In genomic region chr13:109309625-109310363, GRCh38 we compare ENCODE assay signal across 16 cellular contexts.
DNase-seq lines count a peak whose midpoint lies in the region; ATAC-seq lines count a peak whose summit lies in the region.
"Had no signal": no experiment of that assay in that cellular context is flagged by ENCODE, and none has a peak within 500 bp of the region (broad histone marks: within the 10 kb centered on the region; RNA-seq: fewer than 3 reads in every experiment).

No MANE protein-coding gene starts in this region.

- ATAC-seq in HG02763 (IDR thresholded peaks at IDR 0.05; ENCODE audit: unreplicated experiment), result no peak
- ATAC-seq: activated T-cell treated with anti-CD3 and anti-CD28 coated beads, Interleukin-2, amount 50 U/mL, for 4 hours; gastroesophageal sphincter; naive thymus-derived CD4-positive, alpha-beta T cell had no signal

- peak; percentile 23 for DNase-seq in NCI-H1092 (lab: John Stamatoyannopoulos, UW)
- DNase-seq in NCI-H510A (lab: John Stamatoyannopoulos, UW), result peak; percentile 43
- peak; percentile 30 for DNase-seq in brain pericyte (ENCODE audit: low read depth, low spot score)
- DNase-seq in renal cortical epithelial cell (ENCODE audit: low read depth), result peak; percentile 34
- DNase-seq in hepatic stellate cell (ENCODE audit: low spot score), result no peak
- DNase-seq in GOT3 (lab: John Stamatoyannopoulos, UW), result no peak
- DNase-seq: activated CD4-positive, alpha-beta memory T cell treated with anti-CD3 and anti-CD28 coated beads for 36 hours; activated T-cell treated with anti-CD3 and anti-CD28 coated beads, Interleukin-2, amount 50 U/mL, for 4 hours; brain microvascular endothelial cell; dermis blood vessel endothelial cell; KG1; naive thymus-derived CD4-positive, alpha-beta T cell; NCI-H1048; T-helper 1 cell had no signal

Comparison
In these comparisons a context has a peak if more than half of its experiments do, and no peak if none do; other contexts are left out.
1. DNase-seq: peak in NCI-H1092 (single experiment), NCI-H510A (single experiment), brain pericyte (single experiment) and renal cortical epithelial cell (single experiment); none in hepatic stellate cell (single experiment) and GOT3 (single experiment).